In the genomic region with DNA sequence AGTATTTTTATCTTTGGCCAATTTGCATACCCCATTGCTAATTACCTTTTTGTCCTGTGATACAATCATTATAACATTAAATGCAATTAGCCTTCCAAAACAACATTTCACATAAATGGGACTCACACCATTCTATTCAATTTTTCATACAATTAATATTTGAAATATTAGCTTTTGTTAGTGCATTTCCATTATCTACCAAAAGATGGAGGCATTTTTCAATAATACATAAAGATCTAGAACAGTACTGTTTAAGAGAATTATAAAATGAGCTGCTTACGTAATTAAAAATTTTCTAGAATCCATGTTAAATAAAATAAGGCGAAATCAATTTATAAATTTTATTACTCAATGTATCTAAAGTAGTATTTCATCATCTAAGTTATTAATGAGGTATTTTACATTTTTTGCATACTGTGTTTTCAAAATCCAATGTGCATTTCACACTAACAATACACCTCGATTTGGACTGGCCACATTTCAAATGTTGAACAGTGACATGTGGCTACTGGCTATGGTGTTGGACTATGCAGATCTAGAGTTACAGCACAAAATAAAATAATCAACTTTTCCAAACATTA, we compare ENCODE assay signal across 11 cellular contexts.
DNase-seq lines count a peak whose midpoint lies in the region; ATAC-seq, FAIRE-seq and TF ChIP-seq lines count a peak whose summit lies in the region.
"Had no signal": no experiment of that assay in that cellular context is flagged by ENCODE, and none has a peak within 500 bp of the region (broad histone marks: within the 10 kb centered on the region; RNA-seq: fewer than 3 reads in every experiment).

No MANE protein-coding gene starts in this region.

- H3K9me3 ChIP-seq in testis: no peaks in the 10 kb centered on the region

- no peaks in the 10 kb centered on the region for H3K9me3 Mint-ChIP-seq in stimulated activated naive B cell treated with anti-CD40 and anti-IgM and Interleukin-4, amounts not matched to agents 10 μg/mL and 1 μg/mL and 100 μg/mL, for 72 hours

- no peaks in the 10 kb centered on the region for H3K4me1 Mint-ChIP-seq in stimulated activated naive B cell treated with anti-CD40 and anti-IgM and Interleukin-4, amounts not matched to agents 10 μg/mL and 1 μg/mL and 100 μg/mL, for 72 hours
- H3K4me1 Mint-ChIP-seq: B cell had no signal

- no peak overlapping the region for H3K4me3 Mint-ChIP-seq in stimulated activated naive B cell treated with anti-CD40 and anti-IgM and Interleukin-4, amounts not matched to agents 10 μg/mL and 1 μg/mL and 100 μg/mL, for 72 hours
- H3K4me3 Mint-ChIP-seq: B cell had no signal

- no peak overlapping the region for H3K27ac ChIP-seq in testis

- H3K36me3 ChIP-seq in testis (ENCODE audit: low read depth, missing control alignments): no peaks in the 10 kb centered on the region

- no peak for ATAC-seq in stimulated activated naive B cell treated with anti-CD40 and anti-IgM and Interleukin-4, amounts not matched to agents 10 μg/mL and 1 μg/mL and 100 μg/mL, for 72 hours (replicated peaks)

- H3K4me1 ChIP-seq in testis: no peaks in the 10 kb centered on the region

- H3K4me3 ChIP-seq in fibroblast of mammary gland (ENCODE audit: control insufficient read depth, low read depth, low read length) (no peak overlapping the region), testis (no peak overlapping the region)

- H3K36me3 Mint-ChIP-seq in stimulated activated naive B cell treated with anti-CD40 and anti-IgM and Interleukin-4, amounts not matched to agents 10 μg/mL and 1 μg/mL and 100 μg/mL, for 72 hours: no peaks in the 10 kb centered on the region

- TF ChIP-seq POLR2A in testis (IDR thresholded peaks at IDR 0.05): no peak

- TF ChIP-seq CTCF in fibroblast of mammary gland (conservative IDR thresholded peaks at IDR 0.05; ENCODE audit: control insufficient read depth, insufficient read depth, low read depth, low read length): peak; percentile 46
- peak in 2 of 3 experiments; percentile 4 to 28 for TF ChIP-seq CTCF in testis (IDR thresholded peaks at IDR 0.05)

- no peaks in the 10 kb centered on the region for H3K27me3 ChIP-seq in testis

- peaks cover 0 to 5% of the 10 kb centered on the region in 2 donors for H3K27me3 Mint-ChIP-seq in stimulated activated naive B cell treated with anti-CD40 and anti-IgM and Interleukin-4, amounts not matched to agents 10 μg/mL and 1 μg/mL and 100 μg/mL, for 72 hours

- no peak overlapping the region for H3K27ac Mint-ChIP-seq in stimulated activated naive B cell treated with anti-CD40 and anti-IgM and Interleukin-4, amounts not matched to agents 10 μg/mL and 1 μg/mL and 100 μg/mL, for 72 hours
- H3K27ac Mint-ChIP-seq: B cell had no signal

- peak; percentile 75 for FAIRE-seq in RCC 7860 (lab: Jason Lieb, UNC)

- 71 to 76% methylated on average over 3 of the region's 3 CpGs for WGBS in testis, 2 donors

- peak; percentile 1 for DNase-seq in DMS79 treated with DMSO at 0.1 percent for 48 hours (lab: John Stamatoyannopoulos, UW)
- DNase-seq in DMS79 (lab: John Stamatoyannopoulos, UW): no peak
- DNase-seq in RCC 7860 (ENCODE audit: low spot score): no peak
- DNase-seq in fibroblast of mammary gland (ENCODE audit: low read depth): peak; percentile 36
- no peak for DNase-seq in testis
- DNase-seq in central memory CD4-positive, alpha-beta T cell: no peak
- no peak for DNase-seq in C1 segment of cervical spinal cord (lab: John Stamatoyannopoulos, UW)
- DNase-seq in stimulated activated naive B cell treated with anti-CD40 and anti-IgM and Interleukin-4, amounts not matched to agents 10 μg/mL and 1 μg/mL and 100 μg/mL, for 72 hours: no peak
- DNase-seq: activated T-cell treated with anti-CD3 and anti-CD28 coated beads, Interleukin-2, amount 50 U/mL, for 48 hours; SHP77 treated with DMSO at 0.1 percent for 48 hours had no signal

- intact Hi-C loops in testis (cut with DNase I; ENCODE audit: low total_unique reads): no loop called here

Comparison
In these comparisons a context has a peak if more than half of its experiments do, and no peak if none do; other contexts are left out.
1. DNase-seq: peak in DMS79 treated with DMSO at 0.1 percent for 48 hours (single experiment) and fibroblast of mammary gland (single experiment); none in DMS79 (single experiment), RCC 7860 (single experiment), testis (single experiment), central memory CD4-positive, alpha-beta T cell (single experiment), C1 segment of cervical spinal cord (0 of 14) and stimulated activated naive B cell treated with anti-CD40 and anti-IgM and Interleukin-4, amounts not matched to agents 10 μg/mL and 1 μg/mL and 100 μg/mL, for 72 hours (single experiment).